In the genomic region with DNA sequence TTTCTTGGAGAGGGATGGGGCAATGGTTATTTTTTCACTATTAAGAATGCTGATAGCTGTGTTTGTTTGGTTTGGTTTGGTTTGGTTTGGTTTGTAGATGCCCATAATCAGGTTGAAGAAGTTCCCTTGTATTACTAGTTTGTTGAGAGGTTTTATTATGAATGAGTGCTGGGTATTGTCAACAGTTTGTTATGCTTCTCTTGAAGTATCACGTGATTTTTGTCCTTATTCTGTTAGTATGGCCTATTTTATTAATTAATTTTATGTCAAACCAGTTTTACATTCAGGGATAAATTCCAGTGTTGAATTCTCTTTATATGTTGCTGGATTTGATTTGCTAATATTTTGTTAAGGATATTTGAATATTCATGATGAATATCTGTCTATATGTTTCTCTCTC, we compare ENCODE assay signal across 40 cellular contexts.
"Had no signal": no experiment of that assay in that cellular context is flagged by ENCODE, and none has a peak within 500 bp of the region (broad histone marks: within the 10 kb centered on the region; RNA-seq: fewer than 3 reads in every experiment).

No MANE protein-coding gene starts in this region.

- H3K4me3 ChIP-seq: adrenal gland, ascending aorta, body of pancreas, breast epithelium, cardiac muscle cell had no signal

- DNase-seq: activated effector memory CD4-positive, alpha-beta T cell treated with anti-CD3 and anti-CD28 coated beads, Interleukin-2, amount 50 U/mL, for 16 hours; activated effector memory CD4-positive, alpha-beta T cell treated with Interleukin-2 at 50 U/mL for 16 hours; activated gamma-delta T cell; activated gamma-delta T cell treated with Interleukin-2 at 50 U/mL for 16 hours; activated naive CD4-positive, alpha-beta T cell; activated naive CD4-positive, alpha-beta T cell treated with anti-CD3 and anti-CD28 coated beads for 36 hours; activated naive CD4-positive, alpha-beta T cell treated with anti-CD3 and anti-CD28 coated beads, Interleukin-2, amount 10 ng/mL, durations not matched to agents 7 days and 5 days; activated naive CD4-positive, alpha-beta T cell treated with anti-CD3 and anti-CD28 coated beads, Interleukin-2, amount 50 U/mL, for 16 hours; activated naive CD4-positive, alpha-beta T cell treated with Interleukin-2 at 50 U/mL for 16 hours; activated naive CD8-positive, alpha-beta T cell treated with anti-CD3 and anti-CD28 coated beads for 36 hours; activated naive CD8-positive, alpha-beta T cell treated with anti-CD3 and anti-CD28 coated beads, Interleukin-2, amount 10 ng/mL, durations not matched to agents 7 days and 5 days; activated naive CD8-positive, alpha-beta T cell treated with anti-CD3 and anti-CD28 coated beads, Interleukin-2, amount 50 U/mL, for 24 hours; activated T-cell treated with anti-CD3 and anti-CD28 coated beads, Interleukin-2, amount 50 U/mL, for 1 hour; activated T-cell treated with anti-CD3 and anti-CD28 coated beads, Interleukin-2, amount 50 U/mL, for 24 hours; activated T-cell treated with anti-CD3 and anti-CD28 coated beads, Interleukin-2, amount 50 U/mL, for 4 hours; activated T-cell treated with anti-CD3 and anti-CD28 coated beads, Interleukin-2, amount 50 U/mL, for 48 hours; activated T-cell treated with anti-CD3 and anti-CD28 coated beads, Interleukin-2, amount 50 U/mL, for 72 hours; adrenal gland; amniotic stem cell; amygdala; anterior cingulate cortex; aorta; body of pancreas; brain microvascular endothelial cell; caudate nucleus; central memory CD4-positive, alpha-beta T cell; cerebellar nuclear complex had no signal

- FAIRE-seq: astrocyte, bronchial epithelial cell had no signal

- H3K4me3 Mint-ChIP-seq: activated naive CD4-positive, alpha-beta T cell treated with anti-CD3 and anti-CD28 coated beads for 36 hours; activated naive CD4-positive, alpha-beta T cell treated with anti-CD3 and anti-CD28 coated beads, Interleukin-2, amount 10 ng/mL, durations not matched to agents 7 days and 5 days; activated naive CD4-positive, alpha-beta T cell treated with anti-CD3 and anti-CD28 coated beads, Interleukin-2, amount 50 U/mL, for 24 hours; activated naive CD8-positive, alpha-beta T cell; activated naive CD8-positive, alpha-beta T cell treated with anti-CD3 and anti-CD28 coated beads for 36 hours; activated naive CD8-positive, alpha-beta T cell treated with anti-CD3 and anti-CD28 coated beads, Interleukin-2, amount 10 ng/mL, durations not matched to agents 7 days and 5 days; activated naive CD8-positive, alpha-beta T cell treated with anti-CD3 and anti-CD28 coated beads, Interleukin-2, amount 50 U/mL, for 24 hours; activated T-cell treated with anti-CD3 and anti-CD28 coated beads, Interleukin-2, amount 50 U/mL, for 24 hours; activated T-cell treated with anti-CD3 and anti-CD28 coated beads, Interleukin-2, amount 50 U/mL, for 4 hours; activated T-cell treated with anti-CD3 and anti-CD28 coated beads, Interleukin-2, amount 50 U/mL, for 72 hours; activated T-helper 1 cell treated with anti-CD3 and anti-CD28 coated beads, Interleukin-12 subunit alpha, Interleukin-12 subunit beta, Interleukin-2, Interleukin-4 antibody, amounts not matched to agents 30 ng/mL and 10 ng/mL and 1 ng/mL, durations not matched to agents 14 hours and 24 hours and 36 hours; activated T-helper 17 cell treated with anti-CD3 and anti-CD28 coated beads, Interleukin-2, amount 50 U/mL, for 72 hours; brain; central memory CD8-positive, alpha-beta T cell had no signal

- H3K27ac ChIP-seq: adrenal gland, ascending aorta, body of pancreas, brain microvascular endothelial cell, breast epithelium, cardiac muscle cell had no signal

- H3K27ac Mint-ChIP-seq: activated naive CD4-positive, alpha-beta T cell treated with anti-CD3 and anti-CD28 coated beads for 36 hours; activated naive CD4-positive, alpha-beta T cell treated with anti-CD3 and anti-CD28 coated beads, Interleukin-2, amount 10 ng/mL, durations not matched to agents 7 days and 5 days; activated naive CD4-positive, alpha-beta T cell treated with anti-CD3 and anti-CD28 coated beads, Interleukin-2, amount 50 U/mL, for 24 hours; activated naive CD4-positive, alpha-beta T cell treated with anti-CD3 and anti-CD28 coated beads, Interleukin-2, amount 50 U/mL, for 72 hours; activated naive CD8-positive, alpha-beta T cell; activated naive CD8-positive, alpha-beta T cell treated with anti-CD3 and anti-CD28 coated beads for 36 hours; activated naive CD8-positive, alpha-beta T cell treated with anti-CD3 and anti-CD28 coated beads, Interleukin-2, amount 10 ng/mL, durations not matched to agents 7 days and 5 days; activated naive CD8-positive, alpha-beta T cell treated with anti-CD3 and anti-CD28 coated beads, Interleukin-2, amount 50 U/mL, for 24 hours; activated T-cell treated with anti-CD3 and anti-CD28 coated beads, Interleukin-2, amount 50 U/mL, for 24 hours; activated T-cell treated with anti-CD3 and anti-CD28 coated beads, Interleukin-2, amount 50 U/mL, for 72 hours; activated T-helper 1 cell treated with anti-CD3 and anti-CD28 coated beads, Interleukin-12 subunit alpha, Interleukin-12 subunit beta, Interleukin-2, Interleukin-4 antibody, amounts not matched to agents 30 ng/mL and 10 ng/mL and 1 ng/mL, durations not matched to agents 14 hours and 24 hours and 36 hours; activated T-helper 17 cell treated with anti-CD3 and anti-CD28 coated beads, Interleukin-2, amount 50 U/mL, for 72 hours; activated T-helper 2 cell treated with anti-CD3 and anti-CD28 coated beads, Interferon-gamma antibody, Interleukin-2, Interleukin-4, amounts not matched to agents 10 μg/mL and 5 μg/mL and 100 μg/mL, durations not matched to agents 14 hours and 24 hours and 36 hours; brain had no signal

- H3K9me3 Mint-ChIP-seq: activated naive CD4-positive, alpha-beta T cell treated with anti-CD3 and anti-CD28 coated beads, Interleukin-2, amount 10 ng/mL, durations not matched to agents 7 days and 5 days; activated naive CD4-positive, alpha-beta T cell treated with anti-CD3 and anti-CD28 coated beads, Interleukin-2, amount 50 U/mL, for 24 hours; activated T-cell treated with anti-CD3 and anti-CD28 coated beads, Interleukin-2, amount 50 U/mL, for 24 hours; activated T-helper 1 cell treated with anti-CD3 and anti-CD28 coated beads, Interleukin-12 subunit alpha, Interleukin-12 subunit beta, Interleukin-2, Interleukin-4 antibody, amounts not matched to agents 30 ng/mL and 10 ng/mL and 1 ng/mL, durations not matched to agents 14 hours and 24 hours and 36 hours; activated T-helper 17 cell treated with anti-CD3 and anti-CD28 coated beads, Interleukin-2, amount 50 U/mL, for 72 hours; activated T-helper 2 cell treated with anti-CD3 and anti-CD28 coated beads, Interferon-gamma antibody, Interleukin-2, Interleukin-4, amounts not matched to agents 10 μg/mL and 5 μg/mL and 100 μg/mL, durations not matched to agents 14 hours and 24 hours and 36 hours had no signal

- H3K36me3 Mint-ChIP-seq: activated naive CD4-positive, alpha-beta T cell treated with anti-CD3 and anti-CD28 coated beads, Interleukin-2, amount 10 ng/mL, durations not matched to agents 7 days and 5 days; activated naive CD4-positive, alpha-beta T cell treated with anti-CD3 and anti-CD28 coated beads, Interleukin-2, amount 50 U/mL, for 72 hours; activated naive CD8-positive, alpha-beta T cell; activated naive CD8-positive, alpha-beta T cell treated with anti-CD3 and anti-CD28 coated beads for 36 hours; activated naive CD8-positive, alpha-beta T cell treated with anti-CD3 and anti-CD28 coated beads, Interleukin-2, amount 10 ng/mL, durations not matched to agents 7 days and 5 days; brain had no signal

- H3K9me3 ChIP-seq: adrenal gland, ascending aorta, body of pancreas, breast epithelium had no signal

- H3K4me1 ChIP-seq: adrenal gland, ascending aorta, body of pancreas, breast epithelium had no signal

- H3K36me3 ChIP-seq: adrenal gland, ascending aorta, brain microvascular endothelial cell, breast epithelium, cardiac muscle cell had no signal

- H3K27me3 ChIP-seq: adrenal gland, ascending aorta, body of pancreas, brain microvascular endothelial cell, breast epithelium, cardiac muscle cell had no signal

- H3K27me3 Mint-ChIP-seq: activated naive CD4-positive, alpha-beta T cell treated with anti-CD3 and anti-CD28 coated beads, Interleukin-2, amount 10 ng/mL, durations not matched to agents 7 days and 5 days; activated naive CD8-positive, alpha-beta T cell treated with anti-CD3 and anti-CD28 coated beads for 36 hours; activated naive CD8-positive, alpha-beta T cell treated with anti-CD3 and anti-CD28 coated beads, Interleukin-2, amount 10 ng/mL, durations not matched to agents 7 days and 5 days; activated naive CD8-positive, alpha-beta T cell treated with anti-CD3 and anti-CD28 coated beads, Interleukin-2, amount 50 U/mL, for 24 hours; activated T-cell treated with anti-CD3 and anti-CD28 coated beads, Interleukin-2, amount 50 U/mL, for 24 hours; activated T-helper 17 cell treated with anti-CD3 and anti-CD28 coated beads, Interleukin-2, amount 50 U/mL, for 72 hours; central memory CD8-positive, alpha-beta T cell had no signal

- ATAC-seq: activated naive CD4-positive, alpha-beta T cell treated with anti-CD3 and anti-CD28 coated beads, Interleukin-2, amount 50 U/mL, for 72 hours; activated naive CD8-positive, alpha-beta T cell treated with anti-CD3 and anti-CD28 coated beads, Interleukin-2, amount 50 U/mL, for 24 hours; activated T-cell treated with anti-CD3 and anti-CD28 coated beads, Interleukin-2, amount 50 U/mL, for 4 hours; activated T-cell treated with anti-CD3 and anti-CD28 coated beads, Interleukin-2, amount 50 U/mL, for 72 hours; activated T-helper 17 cell treated with anti-CD3 and anti-CD28 coated beads, Interleukin-2, amount 50 U/mL, for 72 hours; body of pancreas had no signal

- H3K4me1 Mint-ChIP-seq: activated naive CD4-positive, alpha-beta T cell treated with anti-CD3 and anti-CD28 coated beads, Interleukin-2, amount 10 ng/mL, durations not matched to agents 7 days and 5 days; activated naive CD4-positive, alpha-beta T cell treated with anti-CD3 and anti-CD28 coated beads, Interleukin-2, amount 50 U/mL, for 24 hours; activated naive CD8-positive, alpha-beta T cell treated with anti-CD3 and anti-CD28 coated beads for 36 hours; activated naive CD8-positive, alpha-beta T cell treated with anti-CD3 and anti-CD28 coated beads, Interleukin-2, amount 10 ng/mL, durations not matched to agents 7 days and 5 days; activated naive CD8-positive, alpha-beta T cell treated with anti-CD3 and anti-CD28 coated beads, Interleukin-2, amount 50 U/mL, for 24 hours; activated T-helper 17 cell treated with anti-CD3 and anti-CD28 coated beads, Interleukin-2, amount 50 U/mL, for 72 hours; brain; central memory CD8-positive, alpha-beta T cell had no signal
